ENCODE assay signal across 19 cellular contexts in the genomic region with DNA sequence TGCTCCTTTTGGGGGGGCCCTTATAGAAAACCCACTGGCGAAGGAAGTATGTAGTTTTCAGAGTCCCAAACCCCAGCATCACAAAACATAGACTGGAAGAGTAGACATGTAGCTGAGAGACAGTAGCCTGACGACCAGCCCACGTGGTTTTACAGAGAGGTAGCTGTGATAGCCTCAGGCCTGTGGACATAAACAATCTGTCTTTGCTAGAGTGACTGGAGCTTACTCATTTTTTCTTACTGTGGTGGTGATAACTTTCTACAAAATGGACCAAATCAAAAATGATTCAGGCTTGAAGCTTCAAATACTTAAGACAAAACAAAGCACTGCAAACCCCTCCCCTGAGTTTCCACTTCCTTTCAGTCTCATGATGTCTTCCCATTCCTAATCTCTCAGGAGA.
DNase-seq lines count a peak whose midpoint lies in the region; ATAC-seq, FAIRE-seq and TF ChIP-seq lines count a peak whose summit lies in the region.
"Had no signal": no experiment of that assay in that cellular context is flagged by ENCODE, and none has a peak within 500 bp of the region (broad histone marks: within the 10 kb centered on the region; RNA-seq: fewer than 3 reads in every experiment).

No MANE protein-coding gene starts in this region.

- H3K27ac ChIP-seq in astrocyte (ENCODE audit: low read depth, low read length), result no peak overlapping the region
- H3K27ac ChIP-seq in foreskin keratinocyte, result peak overlapping the region; percentile 88
- H3K27ac ChIP-seq: A549 had no signal

- no peak for TF ChIP-seq CTCF in astrocyte (IDR thresholded peaks at IDR 0.05; ENCODE audit: insufficient read depth, low read depth, low read length)
- TF ChIP-seq CTCF in foreskin keratinocyte (conservative IDR thresholded peaks at IDR 0.05), result no peak
- no peak for TF ChIP-seq CTCF in chondrocyte (IDR thresholded peaks at IDR 0.05)

- no peak overlapping the region for H3K4me3 ChIP-seq in astrocyte (ENCODE audit: insufficient read depth, low read depth, low read length)
- H3K4me3 ChIP-seq: A549, K562 had no signal

- H3K79me2 ChIP-seq in astrocyte (ENCODE audit: insufficient read depth, low read length), result no peaks in the 10 kb centered on the region

- no peak overlapping the region for H3K9ac ChIP-seq in astrocyte (ENCODE audit: low read length)

- ATAC-seq in foreskin keratinocyte, result peak; percentile 100
- ATAC-seq in natural killer cell treated with Interleukin-12 subunit alpha and Interleukin-12 subunit beta and Interleukin-15 and Interleukin-18, amount 100 ng/mL, for 72 hours, result no peak
- ATAC-seq: A549, K562 had no signal

- FAIRE-seq in astrocyte (lab: Jason Lieb, UNC), result no peak
- FAIRE-seq: A549, GM19239, HTR-8/SVneo, K562 had no signal

- H3K9me3 Mint-ChIP-seq in astrocyte (ENCODE audit: unreplicated experiment) (no peaks in the 10 kb centered on the region), chondrocyte (ENCODE audit: low read depth) (no peaks in the 10 kb centered on the region)
- peaks cover 25% of the 10 kb centered on the region for H3K9me3 Mint-ChIP-seq in natural killer cell treated with Interleukin-12 subunit alpha and Interleukin-12 subunit beta and Interleukin-15 and Interleukin-18, amount 100 ng/mL, for 72 hours

- no peak overlapping the region for H3K4me2 ChIP-seq in astrocyte (ENCODE audit: low read length)
- H3K4me2 ChIP-seq: A549 had no signal

- no peaks in the 10 kb centered on the region for H3K36me3 Mint-ChIP-seq in astrocyte (ENCODE audit: low read depth, unreplicated experiment)
- H3K36me3 Mint-ChIP-seq in natural killer cell treated with Interleukin-12 subunit alpha and Interleukin-12 subunit beta and Interleukin-15 and Interleukin-18, amount 100 ng/mL, for 72 hours, result peaks cover 6% of the 10 kb centered on the region
- H3K36me3 Mint-ChIP-seq in chondrocyte (ENCODE audit: low read depth), result no peaks in the 10 kb centered on the region

- H3K4me3 Mint-ChIP-seq in astrocyte (ENCODE audit: unreplicated experiment), result no peak overlapping the region
- H3K4me3 Mint-ChIP-seq in natural killer cell treated with Interleukin-12 subunit alpha and Interleukin-12 subunit beta and Interleukin-15 and Interleukin-18, amount 100 ng/mL, for 72 hours, result no peak overlapping the region
- no peak overlapping the region for H3K4me3 Mint-ChIP-seq in chondrocyte (ENCODE audit: unreplicated experiment)

- no peaks in the 10 kb centered on the region for H3K9me3 ChIP-seq in astrocyte (ENCODE audit: insufficient read depth, low read depth, low read length)
- H3K9me3 ChIP-seq: A549 had no signal

- no peaks in the 10 kb centered on the region for H3K36me3 ChIP-seq in astrocyte (ENCODE audit: insufficient read depth, low read length)

- DNase-seq in COR-L47 (lab: John Stamatoyannopoulos, UW) (peak; percentile 27), HT1080 (ENCODE audit: low read depth) (peak; percentile 6), astrocyte (ENCODE audit: low read depth) (no peak), foreskin keratinocyte (peak; percentile 78 to 93), NCI-H748 (lab: John Stamatoyannopoulos, UW; ENCODE audit: unreplicated experiment) (no peak), HuH-7 (ENCODE audit: low spot score) (no peak), chondrocyte (ENCODE audit: low spot score) (no peak)
- DNase-seq in natural killer cell treated with Interleukin-12 subunit alpha and Interleukin-12 subunit beta and Interleukin-15 and Interleukin-18, amount 100 ng/mL, for 72 hours (ENCODE audit: low spot score), result no peak
- DNase-seq: DMS79 treated with DMSO at 0.1 percent for 48 hours, GF-D8, NCI-H1092, NCI-H187, NCI-H2171 treated with DMSO at 0.1 percent for 48 hours, NCI-H510A, Right ventricle myocardium superior had no signal

- no peaks in the 10 kb centered on the region for H4K20me1 ChIP-seq in astrocyte (ENCODE audit: insufficient read depth, low read length)

- H3K27me3 Mint-ChIP-seq in astrocyte (ENCODE audit: low read depth, unreplicated experiment), result no peaks in the 10 kb centered on the region
- H3K27me3 Mint-ChIP-seq in natural killer cell treated with Interleukin-12 subunit alpha and Interleukin-12 subunit beta and Interleukin-15 and Interleukin-18, amount 100 ng/mL, for 72 hours, result no peaks in the 10 kb centered on the region
- H3K27me3 Mint-ChIP-seq in chondrocyte (ENCODE audit: low read depth), result no peaks in the 10 kb centered on the region

- H3K27me3 ChIP-seq in astrocyte (ENCODE audit: insufficient read depth, low read length) (no peaks in the 10 kb centered on the region), foreskin keratinocyte (no peaks in the 10 kb centered on the region)

- H2AFZ ChIP-seq in astrocyte (ENCODE audit: low read depth, low read length), result no peak overlapping the region

- H3K4me1 ChIP-seq in astrocyte (ENCODE audit: insufficient read depth, low read length) (no peaks in the 10 kb centered on the region), foreskin keratinocyte (peaks cover 12% of the 10 kb centered on the region)
- H3K4me1 ChIP-seq: A549 had no signal

- H3K27ac Mint-ChIP-seq in astrocyte (ENCODE audit: unreplicated experiment), result peak overlapping the region; percentile 26
- no peak overlapping the region for H3K27ac Mint-ChIP-seq in natural killer cell treated with Interleukin-12 subunit alpha and Interleukin-12 subunit beta and Interleukin-15 and Interleukin-18, amount 100 ng/mL, for 72 hours
- H3K27ac Mint-ChIP-seq in chondrocyte (ENCODE audit: unreplicated experiment), result no peak overlapping the region

- H3K4me1 Mint-ChIP-seq in astrocyte (ENCODE audit: low read depth, unreplicated experiment) (peaks cover 3% of the 10 kb centered on the region), chondrocyte (ENCODE audit: low read depth) (no peaks in the 10 kb centered on the region)
- H3K4me1 Mint-ChIP-seq in natural killer cell treated with Interleukin-12 subunit alpha and Interleukin-12 subunit beta and Interleukin-15 and Interleukin-18, amount 100 ng/mL, for 72 hours (ENCODE audit: low read depth in 2 of 2), result no peaks in the 10 kb centered on the region

Comparison
In these comparisons a context has a peak if more than half of its experiments do, and no peak if none do; other contexts are left out.
1. DNase-seq: peak in COR-L47 (single experiment), HT1080 (single experiment) and foreskin keratinocyte (2 of 2); none in astrocyte (single experiment), NCI-H748 (single experiment), HuH-7 (single experiment), natural killer cell treated with Interleukin-12 subunit alpha and Interleukin-12 subunit beta and Interleukin-15 and Interleukin-18, amount 100 ng/mL, for 72 hours (single experiment) and chondrocyte (single experiment).